Comparison of ENCODE assay signal across 23 cellular contexts in the genomic region with DNA sequence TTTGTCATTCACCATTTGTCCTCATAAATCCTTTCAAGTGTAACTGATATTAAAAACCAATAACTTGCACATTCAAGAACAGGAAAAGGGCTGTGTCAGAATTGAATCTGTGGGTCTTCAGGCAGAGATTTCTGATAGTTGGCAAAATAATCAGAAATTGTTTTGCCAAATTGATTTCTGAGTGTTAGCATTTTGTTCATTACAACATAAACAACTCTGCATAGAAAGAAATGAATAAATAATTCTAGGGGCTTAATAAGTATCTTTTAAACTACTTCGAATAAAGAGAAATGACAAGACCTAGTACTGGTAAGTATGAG. TPM values are rescaled to one million over a fixed set of nuclear protein-coding genes. Genes with fewer than 3 reads are reported as not detected.
DNase-seq lines count a peak whose midpoint lies in the region; ATAC-seq, FAIRE-seq and TF ChIP-seq lines count a peak whose summit lies in the region.
"Had no signal": no experiment of that assay in that cellular context is flagged by ENCODE, and none has a peak within 500 bp of the region (broad histone marks: within the 10 kb centered on the region; RNA-seq: fewer than 3 reads in every experiment).

No MANE protein-coding gene starts in this region.

- 41% methylated on average over 1 of the region's 1 CpG for WGBS in A549 (ENCODE audit: missing lambda C conversion rate)
- WGBS in K562 (ENCODE audit: insufficient coverage, low coverage, missing lambda C conversion rate): 0% methylated on average over 1 of the region's 1 CpG

- RAD21 ChIA-PET in HCT116 (lab: Charles Lee; ENCODE audit: low non-redundant PET in 1 of 2, low total read pairs in 2 of 2, uncharacterized antibody in 2 of 2, unreplicated experiment in 2 of 2): no interaction called here

- H3K79me2 ChIP-seq in HCT116 (ENCODE audit: insufficient read depth, low read length) (no peaks in the 10 kb centered on the region), K562 (ENCODE audit: control insufficient read depth, insufficient read depth, low read length) (no peaks in the 10 kb centered on the region), keratinocyte (ENCODE audit: control insufficient read depth, insufficient read depth, low read length) (no peaks in the 10 kb centered on the region), OCI-LY7 (ENCODE audit: insufficient read depth, low read depth, low read length) (no peaks in the 10 kb centered on the region)

- H3K4me1 ChIP-seq in A549 (peaks cover 38% of the 10 kb centered on the region), HCT116 (ENCODE audit: control insufficient read depth in 1 of 2, insufficient read depth in 2 of 2, low read length in 2 of 2) (peaks cover 8 to 30% of the 10 kb centered on the region in 2 experiments; a peak in 3 of 4 replicates), K562 (replicated peaks in 1 of 2; ENCODE audit: control insufficient read depth in 2 of 2, insufficient read depth in 2 of 2, low read length in 2 of 2) (no peaks in the 10 kb centered on the region), keratinocyte (ENCODE audit: control insufficient read depth, extremely low read depth, insufficient read depth, low read length) (peaks cover 55% of the 10 kb centered on the region), OCI-LY7 (ENCODE audit: insufficient read depth, low read length, poor library complexity, severe bottlenecking) (no peaks in the 10 kb centered on the region)

- no peaks in the 10 kb centered on the region for H4K20me1 ChIP-seq in HCT116 (ENCODE audit: insufficient read depth)
- no peaks in the 10 kb centered on the region for H4K20me1 ChIP-seq in K562 (replicated peaks; ENCODE audit: control insufficient read depth, insufficient read depth, low read length)
- H4K20me1 ChIP-seq in keratinocyte (ENCODE audit: control insufficient read depth, extremely low read depth, insufficient read depth, low read length): no peaks in the 10 kb centered on the region
- no peaks in the 10 kb centered on the region for H4K20me1 ChIP-seq in OCI-LY7 (ENCODE audit: insufficient read depth, low read length)

- intact Hi-C loops in HCT116 (cut with micrococcal nuclease) (loop anchor here (1.0 to 5.0 kb wide), 2 partner anchors 102 to 313 kb away; no protein-coding TSS in a partner anchor), K562 (cut with micrococcal nuclease) (loop anchor here (5.0 to 10.0 kb wide), 2 partner anchors 206 to 313 kb away; no protein-coding TSS in a partner anchor), OCI-LY7 (cut with micrococcal nuclease; ENCODE audit: unreplicated experiment) (loop anchor here (5.0 kb wide), 1 partner anchor 313 kb away; no protein-coding TSS in a partner anchor)

- ATAC-seq in A549: no peak
- no peak for ATAC-seq in HCT116
- no peak for ATAC-seq in K562
- ATAC-seq: activated T-helper 17 cell treated with anti-CD3 and anti-CD28 coated beads, Interleukin-2, amount 50 U/mL, for 72 hours; natural killer cell had no signal

- in situ Hi-C loops in K562 (cut with MboI): no loop called here

- TF ChIP-seq EP300 in A549 (IDR thresholded peaks at IDR 0.05) (no peak), K562 (IDR thresholded peaks at IDR 0.05; ENCODE audit: low read length) (no peak)

- CTCF ChIA-PET in A549 (lab: Yijun Ruan, JAX): interaction anchor here (0.7 to 2.4 kb wide), 6 partner anchors 100 to 312 kb away, joined by 3 to 9 read pairs (median 5); a partner anchor contains a TSS
- CTCF ChIA-PET in HCT116 (lab: Charles Lee): interaction anchor here (1.2 to 1.3 kb wide), 2 partner anchors 310 to 312 kb away, joined by 3 to 9 read pairs; no protein-coding TSS in a partner anchor
- CTCF ChIA-PET in K562 (lab: Yijun Ruan, JAX; ENCODE audit: low intra/inter-chr PET ratio): interaction anchor here (0.5 kb wide), 1 partner anchor 250 kb away, joined by 3 read pairs; no protein-coding TSS in a partner anchor
- CTCF ChIA-PET in OCI-LY7 (lab: Charles Lee; ENCODE audit: unreplicated experiment): no interaction called here

- FAIRE-seq in A549 (lab: Jason Lieb, UNC) (no peak), K562 (lab: Jason Lieb, UNC) (no peak), keratinocyte (lab: Jason Lieb, UNC) (no peak)
- FAIRE-seq: GM12892 had no signal

- TF ChIP-seq RAD21 in A549 (conservative IDR thresholded peaks at IDR 0.05 in 1 of 2, IDR thresholded peaks at IDR 0.05 in 1 of 2) (no peak), HCT116 (IDR thresholded peaks at IDR 0.05; ENCODE audit: low read depth) (no peak), K562 (CRISPR knock-in tag; conservative IDR thresholded peaks at IDR 0.05 in 1 of 2, IDR thresholded peaks at IDR 0.05 in 1 of 2) (no peak)

- H3K27ac ChIP-seq in A549 (peak overlapping the region; percentile 89 to 93), HCT116 (ENCODE audit: low read depth, low read length) (no peak overlapping the region), K562 (ENCODE audit: extremely low read depth, low read depth, low read length) (no peak overlapping the region), keratinocyte (ENCODE audit: control insufficient read depth, insufficient read depth, low read length) (peak overlapping the region; percentile 68), OCI-LY7 (ENCODE audit: low read depth, low read length, poor library complexity, severe bottlenecking) (no peak overlapping the region)
- H3K27ac ChIP-seq: tibial artery had no signal

- POLR2A ChIA-PET in A549 (lab: Yijun Ruan, JAX) (no interaction called here), HCT116 (lab: Charles Lee) (no interaction called here), K562 (lab: Yijun Ruan, JAX) (interaction anchor here (0.6 kb wide), 1 partner anchor 708 kb away, joined by 3 read pairs; no protein-coding TSS in a partner anchor), OCI-LY7 (lab: Charles Lee) (no interaction called here)

- H3K4me3 ChIP-seq in A549 (no peak overlapping the region), HCT116 (replicated peaks in 1 of 2; ENCODE audit: low read depth in 1 of 2, low read length in 2 of 2) (no peak overlapping the region), K562 (no peak overlapping the region), keratinocyte (ENCODE audit: control insufficient read depth in 2 of 3, extremely low read depth in 1 of 3, insufficient read depth in 2 of 3, low read depth in 1 of 3, low read length in 3 of 3) (no peak overlapping the region), OCI-LY7 (ENCODE audit: low read depth, low read length, poor library complexity, severe bottlenecking) (no peak overlapping the region)
- H3K4me3 ChIP-seq: body of pancreas, tibial artery had no signal

- H3K9me1 ChIP-seq in K562 (ENCODE audit: control insufficient read depth, insufficient read depth, low read length) (no peaks in the 10 kb centered on the region), keratinocyte (ENCODE audit: control insufficient read depth, extremely low read depth, insufficient read depth, low read length) (no peaks in the 10 kb centered on the region)

- DNase-seq in A549 (ENCODE audit: low read depth in 1 of 2, low spot score in 1 of 2) (no peak), HCT116 (ENCODE audit: low read depth, low spot score) (no peak), K562 (ENCODE audit: extremely low read depth in 1 of 4, low spot score in 3 of 4) (no peak), keratinocyte (ENCODE audit: low read depth, low spot score) (no peak), cerebellar cortex (ENCODE audit: low spot score) (no peak), OCI-LY7 (ENCODE audit: low spot score) (no peak), islet precursor cell (no peak), SIG-M5 (lab: John Stamatoyannopoulos, UW) (no peak)
- DNase-seq: activated CD4-positive, CD25-positive, alpha-beta regulatory T cell treated with anti-CD3 and anti-CD28 coated beads, Interleukin-2, amount 50 U/mL, for 72 hours; activated naive CD8-positive, alpha-beta T cell treated with anti-CD3 and anti-CD28 coated beads for 36 hours; DND-41; erythroblast; natural killer cell; NCI-H1092; RPMI8226; stimulated activated CD4-positive, alpha-beta T cell treated with anti-CD3 and anti-CD28 coated beads, Interleukin-1b, Interleukin-23, amount 100 ng/mL, for 48 hours; stimulated activated naive CD4-positive, alpha-beta T cell treated with Interleukin-2 at 50 U/mL for 16 hours; tibial artery had no signal

- H3K4me2 ChIP-seq in A549: peak overlapping the region; percentile 76
- peak overlapping the region; percentile 67 for H3K4me2 ChIP-seq in HCT116 (ENCODE audit: low read length)
- peak overlapping the region; percentile 18; the same call in 1 of the 2 replicates for H3K4me2 ChIP-seq in K562 (ENCODE audit: insufficient read depth, low read length)
- peak overlapping the region; percentile 68 for H3K4me2 ChIP-seq in keratinocyte (ENCODE audit: control insufficient read depth, extremely low read depth, insufficient read depth, low read depth, low read length)
- no peak overlapping the region for H3K4me2 ChIP-seq in OCI-LY7 (ENCODE audit: low read length)

- H2AFZ ChIP-seq in HCT116 (ENCODE audit: low read depth, low read length, poor library complexity, severe bottlenecking) (peak overlapping the region; percentile 95), K562 (ENCODE audit: low read depth, low read length) (no peak overlapping the region), keratinocyte (ENCODE audit: control insufficient read depth, low read length) (no peak overlapping the region), OCI-LY7 (ENCODE audit: low read length) (no peak overlapping the region)

- H3K27me3 ChIP-seq in HCT116 (ENCODE audit: insufficient read depth, low read length) (no peaks in the 10 kb centered on the region), K562 (ENCODE audit: control insufficient read depth in 2 of 2, insufficient read depth in 2 of 2, low read length in 2 of 2) (peaks cover 2 to 36% of the 10 kb centered on the region in 2 experiments; a peak in 2 of 5 replicates), keratinocyte (ENCODE audit: control insufficient read depth, extremely low read depth, insufficient read depth, low read length) (no peaks in the 10 kb centered on the region)
- H3K27me3 ChIP-seq: body of pancreas, tibial artery had no signal

- no peaks in the 10 kb centered on the region for H3K9me2 ChIP-seq in HCT116 (ENCODE audit: insufficient read depth)
- H3K9me2 ChIP-seq in OCI-LY7 (ENCODE audit: insufficient read depth, low read length): no peaks in the 10 kb centered on the region

- TF ChIP-seq CTCF in A549 (IDR thresholded peaks at IDR 0.05): no peak; the same call in 2 of the 3 replicates
- no peak; a peak in 1 of 6 replicates for TF ChIP-seq CTCF in HCT116 (IDR thresholded peaks at IDR 0.05 in 2 of 3, conservative IDR thresholded peaks at IDR 0.05 in 1 of 3; ENCODE audit: borderline replicate concordance in 1 of 3, insufficient read depth in 1 of 3, low read depth in 2 of 3, low read length in 2 of 3)
- no peak for TF ChIP-seq CTCF in K562 (IDR thresholded peaks at IDR 0.05 in 2 of 3, conservative IDR thresholded peaks at IDR 0.05 in 1 of 3; ENCODE audit: insufficient read depth in 2 of 3, low read depth in 1 of 3, low read length in 3 of 3)
- TF ChIP-seq CTCF in keratinocyte (optimal IDR thresholded peaks at IDR 0.05 in 1 of 3, IDR thresholded peaks at IDR 0.05 in 1 of 3, conservative IDR thresholded peaks at IDR 0.05 in 1 of 3; ENCODE audit: extremely low read depth in 1 of 3, insufficient read depth in 2 of 3, low read length in 3 of 3): no peak
- no peak for TF ChIP-seq CTCF in OCI-LY7 (conservative IDR thresholded peaks at IDR 0.05; ENCODE audit: low read length)

- H3K9me3 ChIP-seq in A549: peaks cover 14% of the 10 kb centered on the region
- H3K9me3 ChIP-seq in HCT116 (ENCODE audit: control insufficient read depth in 1 of 2, insufficient read depth in 1 of 2, low read depth in 1 of 2, low read length in 2 of 2): peaks cover 0 to 7% of the 10 kb centered on the region in 2 experiments; a peak in 1 of 4 replicates
- H3K9me3 ChIP-seq in K562 (replicated peaks; ENCODE audit: control insufficient read depth, insufficient read depth, low read depth, low read length): no peaks in the 10 kb centered on the region; the same call in 1 of the 2 replicates
- peaks cover 8% of the 10 kb centered on the region for H3K9me3 ChIP-seq in keratinocyte (ENCODE audit: control insufficient read depth, low read depth, low read length)
- no peaks in the 10 kb centered on the region for H3K9me3 ChIP-seq in OCI-LY7 (ENCODE audit: low read length)
- H3K9me3 ChIP-seq: body of pancreas had no signal

- dilution Hi-C loops in keratinocyte (cut with MboI; ENCODE audit: extremely low pct_ligation_motif_present, low sequenced_read_pairs): no loop called here

- H3K9ac ChIP-seq in HCT116 (ENCODE audit: low read length) (no peak overlapping the region), K562 (ENCODE audit: insufficient read depth in 1 of 2, low read depth in 2 of 2, low read length in 2 of 2) (no peak overlapping the region), keratinocyte (ENCODE audit: control insufficient read depth, extremely low read depth, insufficient read depth, low read length) (no peak overlapping the region)

- TF ChIP-seq POLR2A in A549 (IDR thresholded peaks at IDR 0.05; ENCODE audit: low read length) (no peak), HCT116 (IDR thresholded peaks at IDR 0.05; ENCODE audit: borderline replicate concordance, extremely low read depth, insufficient read depth, insufficient read length) (no peak), K562 (conservative IDR thresholded peaks at IDR 0.05) (no peak)

- BruUV-seq in HCT116 (replicated peaks; lab: Mats Ljungman, UMichigan): no TSS peak
- no TSS peak for BruUV-seq in K562 (replicated peaks; lab: Mats Ljungman, UMichigan)
- BruUV-seq in OCI-LY7 (replicated peaks; lab: Mats Ljungman, UMichigan): no TSS peak

- H3K36me3 ChIP-seq in HCT116 (ENCODE audit: control insufficient read depth in 1 of 2, insufficient read depth in 2 of 2, low read length in 2 of 2): no peaks in the 10 kb centered on the region
- no peaks in the 10 kb centered on the region for H3K36me3 ChIP-seq in K562 (ENCODE audit: control insufficient read depth, insufficient read depth, low read length)
- no peaks in the 10 kb centered on the region for H3K36me3 ChIP-seq in keratinocyte (ENCODE audit: control insufficient read depth in 2 of 2, extremely low read depth in 1 of 2, insufficient read depth in 2 of 2, low read length in 2 of 2)
- no peaks in the 10 kb centered on the region for H3K36me3 ChIP-seq in OCI-LY7 (ENCODE audit: insufficient read depth, low read length)
- H3K36me3 ChIP-seq: tibial artery had no signal

RNA-seq across cellular contexts. Expression of a gene that starts 44.2 kb away (rescaled TPM):
- polyA plus RNA-seq in A549 (2011; rRNA removed) (not detected in 2 replicates), A549 (2017; fragmentation: RNase III; extraction: RNeasy Plus Mini Kit Qiagen cat#74134 plus additional on column Dnase treatment) (not detected in 3 replicates), K562 (2011; rRNA removed) (not detected in 2 replicates), K562 (2014; fragmentation: Illumina TruSeq; extraction: Trizol) (not detected in 2 replicates), K562 (2014; fragmentation: Nextera tagmentation; extraction: Ambion mirVana) (not detected), K562 (2014; rRNA removed) (not detected in 2 replicates), keratinocyte (0.05 TPM in 1 of 3 replicates, not detected in the others)
- not detected in 2 replicates for polyA plus RNA-seq in A549 (2012; cell fraction: cytosol; rRNA removed)
- polyA plus RNA-seq in A549 (2012; cell fraction: nucleus; rRNA removed): not detected in 2 replicates
- polyA minus RNA-seq in A549 (2011; rRNA and poly(A)+ RNA removed): not detected in 2 replicates
- total RNA-seq in HCT116 (2021; ENCODE audit: unreplicated experiment) (not detected), K562 (2014; rRNA removed) (not detected in 2 replicates), K562 (2014; rRNA removed; fragmentation: Illumina TruSeq; extraction: Trizol) (not detected in 2 replicates), K562 (2015; rRNA removed; fragmentation: Illumina TruSeq; extraction: Trizol) (not detected in 2 replicates), K562 (2021) (not detected in 2 replicates), OCI-LY7 (2022) (not detected in 2 replicates)
- polyA plus RNA-seq in HCT116 (2012): not detected in 2 replicates
- not detected in 2 replicates for total RNA-seq in K562 (2011; cell fraction: chromatin; rRNA removed; ENCODE audit: low replicate concordance)
- not detected in 2 replicates for total RNA-seq in K562 (2011; cell fraction: nucleolus; rRNA removed)
- total RNA-seq in K562 (2011; cell fraction: nucleoplasm; rRNA removed): not detected in 2 replicates
- polyA plus RNA-seq in K562 (2011; cell fraction: cytosol; rRNA removed): not detected in 2 replicates
- not detected in 2 replicates for polyA plus RNA-seq in K562 (2011; cell fraction: nucleus; rRNA removed)
- not detected in 2 replicates for polyA plus RNA-seq in K562 (2012)
- not detected in 2 replicates for polyA minus RNA-seq in K562 (2011; rRNA and poly(A)+ RNA removed)
- not detected in 2 replicates for polyA minus RNA-seq in K562 (2011; cell fraction: cytosol; rRNA and poly(A)+ RNA removed)
- not detected in 2 replicates for polyA minus RNA-seq in K562 (2011; cell fraction: nucleus; rRNA and poly(A)+ RNA removed)
- not detected for polyA plus RNA-seq in keratinocyte (2011; ENCODE audit: low read depth)
- not detected in 2 replicates for polyA plus RNA-seq in keratinocyte (2011; cell fraction: cytosol; rRNA removed)
- not detected in 2 replicates for polyA plus RNA-seq in keratinocyte (2011; cell fraction: nucleus; rRNA removed)
- polyA plus RNA-seq in keratinocyte (2012; ENCODE audit: low replicate concordance): not detected in 2 replicates
- polyA minus RNA-seq in keratinocyte: not detected in 3 replicates
- polyA minus RNA-seq in keratinocyte (2011; cell fraction: cytosol; rRNA and poly(A)+ RNA removed): not detected
- not detected in 2 replicates for polyA minus RNA-seq in keratinocyte (2011; cell fraction: nucleus; rRNA and poly(A)+ RNA removed)
- total RNA-seq in OCI-LY7 (2014; rRNA removed; shearing (Covaris generic)): not detected in 2 replicates
- total RNA-seq: activated naive CD8-positive, alpha-beta T cell treated with anti-CD3 and anti-CD28 coated beads for 36 hours; body of pancreas; H4; left colon had no signal

Comparison
In these comparisons a context has a peak if more than half of its experiments do, and no peak if none do; other contexts are left out.
1. H3K27ac ChIP-seq: peak in A549 (2 of 2) and keratinocyte (single experiment); none in HCT116 (single experiment), K562 (single experiment) and OCI-LY7 (single experiment).